Comparison of ENCODE assay signal across 10 cellular contexts in the genomic region with DNA sequence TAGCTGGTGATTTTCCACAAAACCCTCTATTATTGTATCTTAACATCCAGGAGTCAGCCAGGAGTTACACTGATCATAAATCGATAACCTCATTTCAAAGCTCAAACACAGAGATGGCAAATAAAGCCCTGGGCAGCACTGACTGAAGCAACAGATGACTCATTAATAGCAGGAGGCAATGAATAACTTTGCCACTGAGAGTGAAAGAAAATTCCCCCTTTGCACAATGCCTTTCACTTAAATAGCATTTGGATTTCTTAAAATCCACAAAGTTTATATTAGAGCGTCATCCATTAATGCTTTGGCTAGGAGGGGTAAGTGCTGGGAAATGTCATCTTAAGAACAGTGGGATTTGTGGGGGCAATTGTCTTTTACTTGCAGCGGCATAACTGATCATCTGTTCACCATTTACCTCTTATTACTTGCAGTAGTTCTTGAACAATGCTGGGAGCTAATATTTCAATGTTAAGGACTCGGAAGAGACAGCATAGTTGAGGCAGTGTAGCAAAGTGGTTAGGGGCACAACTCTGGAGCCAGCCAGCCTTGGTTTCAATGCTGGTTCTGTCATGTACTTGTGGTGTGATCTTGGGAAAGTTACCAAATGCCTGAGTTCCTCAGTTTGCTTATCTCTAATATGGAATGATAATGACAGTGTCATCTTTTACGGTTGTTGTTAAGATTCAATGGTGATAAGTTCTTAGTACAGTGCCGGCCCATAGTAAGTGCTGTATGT.
A peak's percentile ranks its signal among the peaks of the same experiment; 100 is the strongest.
DNase-seq lines count a peak whose midpoint lies in the region; ATAC-seq and TF ChIP-seq lines count a peak whose summit lies in the region.
"Had no signal": no experiment of that assay in that cellular context is flagged by ENCODE, and none has a peak within 500 bp of the region (broad histone marks: within the 10 kb centered on the region; RNA-seq: fewer than 3 reads in every experiment).

No MANE protein-coding gene starts in this region.

- H3K4me2 ChIP-seq in PC-3 (ENCODE audit: low read length): peak overlapping the region; percentile 44

- WGBS in gastroesophageal sphincter (ENCODE audit: low coverage in 1 of 2), 2 donors: 38 to 53% methylated on average over 4 to 6 of the region's 6 CpGs

- no peaks in the 10 kb centered on the region for H3K27me3 ChIP-seq in PC-3 (ENCODE audit: low read length)
- no peaks in the 10 kb centered on the region for H3K27me3 ChIP-seq in gastroesophageal sphincter
- no peaks in the 10 kb centered on the region for H3K27me3 ChIP-seq in upper lobe of right lung
- H3K27me3 ChIP-seq in WERI-Rb-1 (ENCODE audit: insufficient read depth, low read depth, severe bottlenecking): no peaks in the 10 kb centered on the region

- peaks cover 15% of the 10 kb centered on the region for H3K4me1 Mint-ChIP-seq in activated naive CD8-positive, alpha-beta T cell treated with anti-CD3 and anti-CD28 coated beads, Interleukin-2, amount 50 U/mL, for 24 hours
- H3K4me1 Mint-ChIP-seq in activated naive CD8-positive, alpha-beta T cell treated with anti-CD3 and anti-CD28 coated beads for 36 hours: peaks cover 11% of the 10 kb centered on the region
- no peaks in the 10 kb centered on the region for H3K4me1 Mint-ChIP-seq in T-cell
- H3K4me1 Mint-ChIP-seq: CD4-positive, CD25-positive, alpha-beta regulatory T cell had no signal

- no peak overlapping the region for H3K4me3 Mint-ChIP-seq in activated naive CD8-positive, alpha-beta T cell treated with anti-CD3 and anti-CD28 coated beads, Interleukin-2, amount 50 U/mL, for 24 hours
- no peak overlapping the region for H3K4me3 Mint-ChIP-seq in activated naive CD8-positive, alpha-beta T cell treated with anti-CD3 and anti-CD28 coated beads for 36 hours
- H3K4me3 Mint-ChIP-seq in T-cell: no peak overlapping the region
- H3K4me3 Mint-ChIP-seq: CD4-positive, CD25-positive, alpha-beta regulatory T cell had no signal

- TF ChIP-seq POLR2A in gastroesophageal sphincter (IDR thresholded peaks at IDR 0.05): no peak

- no TSS peak for BruUV-seq in PC-3 (replicated peaks; lab: Mats Ljungman, UMichigan)

- POLR2A ChIA-PET in PC-3 (lab: Charles Lee; ENCODE audit: unreplicated experiment): no interaction called here
- POLR2A ChIA-PET in T-cell (lab: Charles Lee): no interaction called here

- TF ChIP-seq CTCF in PC-3 (conservative IDR thresholded peaks at IDR 0.05; ENCODE audit: low read depth, low read length) (no peak), gastroesophageal sphincter (IDR thresholded peaks at IDR 0.05) (no peak), upper lobe of right lung (IDR thresholded peaks at IDR 0.05) (no peak), WERI-Rb-1 (IDR thresholded peaks at IDR 0.05; ENCODE audit: low read depth, low read length) (no peak)

- no peaks in the 10 kb centered on the region for H3K79me2 ChIP-seq in PC-3 (ENCODE audit: low read length)

- CTCF ChIA-PET in PC-3 (lab: Charles Lee) (interaction anchor here (0.5 kb wide), 1 partner anchor 225 kb away, joined by 3 read pairs; no protein-coding TSS in a partner anchor), T-cell (lab: Charles Lee) (no interaction called here)

- no peak overlapping the region for H2AFZ ChIP-seq in PC-3 (ENCODE audit: low read length)

- intact Hi-C loops in PC-3 (cut with micrococcal nuclease): no loop called here
- intact Hi-C loops in upper lobe of right lung (cut with DNase I): no loop called here

- TF ChIP-seq EP300 in gastroesophageal sphincter (IDR thresholded peaks at IDR 0.05): no peak

- H3K27ac Mint-ChIP-seq in activated naive CD8-positive, alpha-beta T cell treated with anti-CD3 and anti-CD28 coated beads, Interleukin-2, amount 50 U/mL, for 24 hours: no peak overlapping the region
- H3K27ac Mint-ChIP-seq in activated naive CD8-positive, alpha-beta T cell treated with anti-CD3 and anti-CD28 coated beads for 36 hours: no peak overlapping the region
- H3K27ac Mint-ChIP-seq in T-cell: no peak overlapping the region
- H3K27ac Mint-ChIP-seq: CD4-positive, CD25-positive, alpha-beta regulatory T cell had no signal

- H3F3A ChIP-seq in PC-3 (ENCODE audit: low read length, unreplicated experiment): no peaks in the 10 kb centered on the region

- H3K27me3 Mint-ChIP-seq in activated naive CD8-positive, alpha-beta T cell treated with anti-CD3 and anti-CD28 coated beads, Interleukin-2, amount 50 U/mL, for 24 hours: no peaks in the 10 kb centered on the region
- no peaks in the 10 kb centered on the region for H3K27me3 Mint-ChIP-seq in activated naive CD8-positive, alpha-beta T cell treated with anti-CD3 and anti-CD28 coated beads for 36 hours
- no peaks in the 10 kb centered on the region for H3K27me3 Mint-ChIP-seq in T-cell
- H3K27me3 Mint-ChIP-seq: CD4-positive, CD25-positive, alpha-beta regulatory T cell had no signal

- H3K9me2 ChIP-seq in PC-3 (replicated peaks; ENCODE audit: low read length): no peaks in the 10 kb centered on the region

- ATAC-seq in activated naive CD8-positive, alpha-beta T cell treated with anti-CD3 and anti-CD28 coated beads, Interleukin-2, amount 50 U/mL, for 24 hours: peak; percentile 33
- ATAC-seq in PC-3 (peak; percentile 81), gastroesophageal sphincter (peak; percentile 26), upper lobe of right lung (peak; percentile 29), T-cell (replicated peaks in 1 of 4) (no peak), GM18858 (IDR thresholded peaks at IDR 0.05; ENCODE audit: unreplicated experiment) (no peak)

- no peaks in the 10 kb centered on the region for H3K9me3 ChIP-seq in PC-3 (ENCODE audit: low read length)
- no peaks in the 10 kb centered on the region for H3K9me3 ChIP-seq in gastroesophageal sphincter
- no peaks in the 10 kb centered on the region for H3K9me3 ChIP-seq in upper lobe of right lung
- H3K9me3 ChIP-seq in WERI-Rb-1 (ENCODE audit: severe bottlenecking): no peaks in the 10 kb centered on the region

- no peak overlapping the region for H3K9ac ChIP-seq in PC-3 (ENCODE audit: low read length)

- H3K4me3 ChIP-seq in PC-3 (ENCODE audit: low read length) (no peak overlapping the region), gastroesophageal sphincter (no peak overlapping the region), upper lobe of right lung (no peak overlapping the region), WERI-Rb-1 (ENCODE audit: low read depth, low read length) (no peak overlapping the region)
- H3K4me3 ChIP-seq: lung had no signal

- H3K27ac ChIP-seq in PC-3 (ENCODE audit: low read length) (peak overlapping the region; percentile 67), gastroesophageal sphincter (peak overlapping the region; percentile 74 to 83 (median 78)), upper lobe of right lung (no peak overlapping the region), WERI-Rb-1 (no peak overlapping the region)

- no peaks in the 10 kb centered on the region for H3K36me3 ChIP-seq in PC-3 (ENCODE audit: low read depth, low read length)
- H3K36me3 ChIP-seq in gastroesophageal sphincter: no peaks in the 10 kb centered on the region
- H3K36me3 ChIP-seq in upper lobe of right lung: no peaks in the 10 kb centered on the region
- no peaks in the 10 kb centered on the region for H3K36me3 ChIP-seq in WERI-Rb-1

- H4K20me1 ChIP-seq in PC-3 (ENCODE audit: low read length): no peaks in the 10 kb centered on the region

- H3K4me1 ChIP-seq in PC-3 (ENCODE audit: insufficient read depth, low read length): peaks cover 48% of the 10 kb centered on the region
- H3K4me1 ChIP-seq in gastroesophageal sphincter: peaks cover 15 to 97% (median 27%) of the 10 kb centered on the region in 3 donors
- H3K4me1 ChIP-seq in upper lobe of right lung: peaks cover 26% of the 10 kb centered on the region

- no peaks in the 10 kb centered on the region for H3K36me3 Mint-ChIP-seq in activated naive CD8-positive, alpha-beta T cell treated with anti-CD3 and anti-CD28 coated beads, Interleukin-2, amount 50 U/mL, for 24 hours (ENCODE audit: low read depth)
- no peaks in the 10 kb centered on the region for H3K36me3 Mint-ChIP-seq in activated naive CD8-positive, alpha-beta T cell treated with anti-CD3 and anti-CD28 coated beads for 36 hours
- H3K36me3 Mint-ChIP-seq in T-cell: no peaks in the 10 kb centered on the region
- H3K36me3 Mint-ChIP-seq: CD4-positive, CD25-positive, alpha-beta regulatory T cell had no signal

- no peak for DNase-seq in activated naive CD8-positive, alpha-beta T cell treated with anti-CD3 and anti-CD28 coated beads, Interleukin-2, amount 50 U/mL, for 24 hours
- DNase-seq in activated naive CD8-positive, alpha-beta T cell treated with anti-CD3 and anti-CD28 coated beads for 36 hours: no peak
- DNase-seq in PC-3: peak; percentile 88
- DNase-seq in upper lobe of right lung: no peak
- DNase-seq in T-cell: no peak
- DNase-seq in WERI-Rb-1: no peak
- DNase-seq: CD4-positive, CD25-positive, alpha-beta regulatory T cell had no signal

- H3K9me3 Mint-ChIP-seq in activated naive CD8-positive, alpha-beta T cell treated with anti-CD3 and anti-CD28 coated beads, Interleukin-2, amount 50 U/mL, for 24 hours: no peaks in the 10 kb centered on the region
- no peaks in the 10 kb centered on the region for H3K9me3 Mint-ChIP-seq in activated naive CD8-positive, alpha-beta T cell treated with anti-CD3 and anti-CD28 coated beads for 36 hours
- no peaks in the 10 kb centered on the region for H3K9me3 Mint-ChIP-seq in T-cell
- H3K9me3 Mint-ChIP-seq: CD4-positive, CD25-positive, alpha-beta regulatory T cell had no signal

Comparison
In these comparisons a context has a peak if more than half of its experiments do, and no peak if none do; other contexts are left out.
1. ATAC-seq: peak in activated naive CD8-positive, alpha-beta T cell treated with anti-CD3 and anti-CD28 coated beads, Interleukin-2, amount 50 U/mL, for 24 hours (single experiment), PC-3 (single experiment), gastroesophageal sphincter (single experiment) and upper lobe of right lung (single experiment); none in T-cell (0 of 4) and GM18858 (single experiment).
2. H3K27ac ChIP-seq: peak in PC-3 (single experiment) and gastroesophageal sphincter (4 of 4); none in upper lobe of right lung (single experiment) and WERI-Rb-1 (single experiment).